In genomic region chr5:81719743-81720142, GRCh38 we compare ENCODE assay signal across 20 cellular contexts.
"Had no signal": no experiment of that assay in that cellular context is flagged by ENCODE, and none has a peak within 500 bp of the region (broad histone marks: within the 10 kb centered on the region; RNA-seq: fewer than 3 reads in every experiment).

No MANE protein-coding gene starts in this region.

- H3K4me1 ChIP-seq: colonic mucosa had no signal

- H3K36me3 Mint-ChIP-seq: activated CD4-positive, alpha-beta memory T cell treated with anti-CD3 and anti-CD28 coated beads for 36 hours; activated naive CD8-positive, alpha-beta T cell treated with anti-CD3 and anti-CD28 coated beads, Interleukin-2, amount 10 ng/mL, durations not matched to agents 7 days and 5 days; natural killer cell treated with Interleukin-12 subunit alpha and Interleukin-12 subunit beta and Interleukin-15 and Interleukin-18, amount 100 ng/mL, for 72 hours; stimulated activated effector memory CD8-positive, alpha-beta T cell treated with anti-CD3 and anti-CD28 coated beads, Interleukin-12 subunit alpha, Interleukin-12 subunit beta, amount 100 ng/mL, for 72 hours had no signal

- ATAC-seq: esophagus mucosa; left colon; lower lobe of right lung; stimulated activated effector memory CD8-positive, alpha-beta T cell treated with anti-CD3 and anti-CD28 coated beads, Interleukin-12 subunit alpha, Interleukin-12 subunit beta, amount 100 ng/mL, for 72 hours had no signal

- H3K36me3 ChIP-seq: brain microvascular endothelial cell, colonic mucosa, lower lobe of right lung, sigmoid colon had no signal

- H3K4me3 ChIP-seq: colonic mucosa, lower lobe of right lung, sigmoid colon had no signal

- H3K4me3 Mint-ChIP-seq: activated B cell treated with CpG ODN at 0.5 μM for 24 hours; activated CD4-positive, alpha-beta memory T cell treated with anti-CD3 and anti-CD28 coated beads for 36 hours; activated naive CD8-positive, alpha-beta T cell treated with anti-CD3 and anti-CD28 coated beads, Interleukin-2, amount 10 ng/mL, durations not matched to agents 7 days and 5 days; activated T-helper 1 cell treated with anti-CD3 and anti-CD28 coated beads, Interleukin-12 subunit alpha, Interleukin-12 subunit beta, Interleukin-2, Interleukin-4 antibody, amounts not matched to agents 30 ng/mL and 10 ng/mL and 1 ng/mL, durations not matched to agents 14 hours and 24 hours and 36 hours; central memory CD8-positive, alpha-beta T cell; natural killer cell treated with Interleukin-12 subunit alpha and Interleukin-12 subunit beta and Interleukin-15 and Interleukin-18, amount 100 ng/mL, for 72 hours; stimulated activated effector memory CD8-positive, alpha-beta T cell treated with anti-CD3 and anti-CD28 coated beads, Interleukin-12 subunit alpha, Interleukin-12 subunit beta, amount 100 ng/mL, for 72 hours had no signal

- H3K27me3 Mint-ChIP-seq: activated B cell treated with CpG ODN at 0.5 μM for 24 hours; activated CD4-positive, alpha-beta memory T cell treated with anti-CD3 and anti-CD28 coated beads for 36 hours; activated naive CD8-positive, alpha-beta T cell treated with anti-CD3 and anti-CD28 coated beads, Interleukin-2, amount 10 ng/mL, durations not matched to agents 7 days and 5 days; central memory CD8-positive, alpha-beta T cell; natural killer cell treated with Interleukin-12 subunit alpha and Interleukin-12 subunit beta and Interleukin-15 and Interleukin-18, amount 100 ng/mL, for 72 hours had no signal

- H3K27ac Mint-ChIP-seq: activated B cell treated with CpG ODN at 0.5 μM for 24 hours; activated CD4-positive, alpha-beta memory T cell treated with anti-CD3 and anti-CD28 coated beads for 36 hours; activated naive CD8-positive, alpha-beta T cell treated with anti-CD3 and anti-CD28 coated beads, Interleukin-2, amount 10 ng/mL, durations not matched to agents 7 days and 5 days; activated T-helper 1 cell treated with anti-CD3 and anti-CD28 coated beads, Interleukin-12 subunit alpha, Interleukin-12 subunit beta, Interleukin-2, Interleukin-4 antibody, amounts not matched to agents 30 ng/mL and 10 ng/mL and 1 ng/mL, durations not matched to agents 14 hours and 24 hours and 36 hours; natural killer cell treated with Interleukin-12 subunit alpha and Interleukin-12 subunit beta and Interleukin-15 and Interleukin-18, amount 100 ng/mL, for 72 hours; stimulated activated effector memory CD8-positive, alpha-beta T cell treated with anti-CD3 and anti-CD28 coated beads, Interleukin-12 subunit alpha, Interleukin-12 subunit beta, amount 100 ng/mL, for 72 hours had no signal

- H3K9me3 ChIP-seq: colonic mucosa, lower lobe of right lung, sigmoid colon had no signal

- H3K27ac ChIP-seq: brain microvascular endothelial cell, colonic mucosa, lower lobe of right lung had no signal

- H3K9me3 Mint-ChIP-seq: activated B cell treated with CpG ODN at 0.5 μM for 24 hours; activated CD4-positive, alpha-beta memory T cell treated with anti-CD3 and anti-CD28 coated beads for 36 hours; activated naive CD8-positive, alpha-beta T cell treated with anti-CD3 and anti-CD28 coated beads, Interleukin-2, amount 10 ng/mL, durations not matched to agents 7 days and 5 days; central memory CD8-positive, alpha-beta T cell; natural killer cell treated with Interleukin-12 subunit alpha and Interleukin-12 subunit beta and Interleukin-15 and Interleukin-18, amount 100 ng/mL, for 72 hours; stimulated activated effector memory CD8-positive, alpha-beta T cell treated with anti-CD3 and anti-CD28 coated beads, Interleukin-12 subunit alpha, Interleukin-12 subunit beta, amount 100 ng/mL, for 72 hours had no signal

- DNase-seq: activated B cell treated with CpG ODN at 0.5 μM for 24 hours; activated CD4-positive, alpha-beta memory T cell treated with anti-CD3 and anti-CD28 coated beads for 36 hours; activated CD4-positive, alpha-beta T cell treated with anti-CD3 and anti-CD28 coated beads for 4 hours; activated naive CD8-positive, alpha-beta T cell treated with anti-CD3 and anti-CD28 coated beads, Interleukin-2, amount 10 ng/mL, durations not matched to agents 7 days and 5 days; activated T-cell treated with anti-CD3 and anti-CD28 coated beads for 4 hours; anterior cingulate cortex; brain microvascular endothelial cell; colonic mucosa; left colon; lower lobe of right lung; occipital lobe; posterior cingulate gyrus; sigmoid colon; stimulated activated CD4-positive, alpha-beta T cell treated with anti-CD3 and anti-CD28 coated beads, Interleukin-4, amount 100 ng/mL, for 24 hours; T-helper 2 cell had no signal

- H3K27me3 ChIP-seq: brain microvascular endothelial cell, colonic mucosa, sigmoid colon had no signal
